8 cellular contexts compared by ENCODE assay signal in the genomic region with DNA sequence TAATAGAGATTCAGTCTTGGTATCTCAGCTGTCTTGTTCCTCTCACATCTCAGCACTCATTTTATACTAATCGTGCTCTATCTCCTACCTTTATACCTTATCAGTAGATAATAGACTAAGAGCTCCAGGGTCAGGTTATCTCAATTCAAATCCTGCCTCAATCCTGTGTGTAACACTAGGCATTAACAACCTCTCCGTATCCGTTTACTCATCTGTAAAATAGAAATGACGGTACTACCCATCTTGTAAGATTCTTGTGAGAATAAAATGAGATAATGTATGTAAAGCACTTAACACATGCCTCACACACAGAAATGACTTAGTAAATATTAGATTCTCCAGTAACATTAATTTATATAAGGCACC. TPM values are rescaled to one million over a fixed set of nuclear protein-coding genes. Genes with fewer than 3 reads are reported as not detected.
DNase-seq lines count a peak whose midpoint lies in the region; ATAC-seq, FAIRE-seq and TF ChIP-seq lines count a peak whose summit lies in the region.

No MANE protein-coding gene starts in this region.

- TF ChIP-seq POLR2A in GM12891 (IDR thresholded peaks at IDR 0.05; ENCODE audit: low read depth, low read length), result no peak

- H3K27ac Mint-ChIP-seq in central memory CD8-positive, alpha-beta T cell (ENCODE audit: low read depth), result peak overlapping the region; percentile 98
- H3K27ac Mint-ChIP-seq in nephron progenitor cell, result peak overlapping the region; percentile 68

- DNase-seq in DMS53 (lab: John Stamatoyannopoulos, UW) (peak; percentile 67), nephron progenitor cell (no peak), DMS114 treated with DMSO at 0.1 percent for 48 hours (lab: John Stamatoyannopoulos, UW; ENCODE audit: unreplicated experiment) (no peak), GM12891 (ENCODE audit: insufficient read length, low spot score) (no peak)
- DNase-seq in central memory CD8-positive, alpha-beta T cell (ENCODE audit: low spot score in 2 of 2), result no peak
- no peak for DNase-seq in stimulated activated naive CD4-positive, alpha-beta T cell (lab: John Stamatoyannopoulos, UW)

- peaks cover 32% of the 10 kb centered on the region for H3K4me1 Mint-ChIP-seq in central memory CD8-positive, alpha-beta T cell
- H3K4me1 Mint-ChIP-seq in nephron progenitor cell, result peaks cover 34% of the 10 kb centered on the region

- no peak for TF ChIP-seq CTCF in nephron progenitor cell (IDR thresholded peaks at IDR 0.05)

- H3K27me3 Mint-ChIP-seq in central memory CD8-positive, alpha-beta T cell, result no peaks in the 10 kb centered on the region
- no peaks in the 10 kb centered on the region for H3K27me3 Mint-ChIP-seq in nephron progenitor cell (ENCODE audit: low read depth, poor library complexity)

- H3K9me3 Mint-ChIP-seq in central memory CD8-positive, alpha-beta T cell, result no peaks in the 10 kb centered on the region
- no peaks in the 10 kb centered on the region for H3K9me3 Mint-ChIP-seq in nephron progenitor cell

- ATAC-seq in HG03571 (IDR thresholded peaks at IDR 0.05; ENCODE audit: unreplicated experiment), result peak; percentile 2
- no peak for ATAC-seq in central memory CD8-positive, alpha-beta T cell (replicated peaks; ENCODE audit: extremely low read depth, poor library complexity, severe bottlenecking)
- ATAC-seq in HG03095 (IDR thresholded peaks at IDR 0.05; ENCODE audit: unreplicated experiment), result no peak

- no peak for FAIRE-seq in GM12891 (lab: Jason Lieb, UNC)

- H3K4me3 Mint-ChIP-seq in central memory CD8-positive, alpha-beta T cell, result peak overlapping the region; percentile 93
- peak overlapping the region; percentile 97 for H3K4me3 Mint-ChIP-seq in nephron progenitor cell

- H3K36me3 Mint-ChIP-seq in central memory CD8-positive, alpha-beta T cell (ENCODE audit: insufficient read depth), result peaks cover 23% of the 10 kb centered on the region
- peaks cover 22% of the 10 kb centered on the region for H3K36me3 Mint-ChIP-seq in nephron progenitor cell (ENCODE audit: low read depth)

TF ChIP-seq in GM12891, 5 proteins besides CTCF, POLR2A, EP300 and RAD21:
- no peak for TF ChIP-seq SPI1 (IDR thresholded peaks at IDR 0.05; ENCODE audit: low read depth, low read length)
- no peak for TF ChIP-seq POU2F2 (IDR thresholded peaks at IDR 0.05; ENCODE audit: low read depth, low read length)
- TF ChIP-seq TAF1 (IDR thresholded peaks at IDR 0.05; ENCODE audit: low read depth, low read length), result no peak
- TF ChIP-seq POLR2AphosphoS5 (IDR thresholded peaks at IDR 0.05; ENCODE audit: low read depth, low read length), result no peak
- TF ChIP-seq PAX5 (IDR thresholded peaks at IDR 0.05; ENCODE audit: insufficient read depth, low read length, severe bottlenecking), result no peak
TF ChIP-seq in GM12891: peak in this region for 0.

RNA-seq across cellular contexts. Expression of a gene that starts 0.6 kb away (rescaled TPM):
- 59.0 TPM for polyA plus RNA-seq in GM12891 (2012; ENCODE audit: low read depth, missing spikeins)

RNA-seq across cellular contexts. Expression of a gene that starts 13.0 kb away (rescaled TPM):
- polyA plus RNA-seq in GM12891 (2012; ENCODE audit: low read depth, missing spikeins), result 2.8 TPM
